Comparison of ENCODE assay signal across 22 cellular contexts in the genomic region with DNA sequence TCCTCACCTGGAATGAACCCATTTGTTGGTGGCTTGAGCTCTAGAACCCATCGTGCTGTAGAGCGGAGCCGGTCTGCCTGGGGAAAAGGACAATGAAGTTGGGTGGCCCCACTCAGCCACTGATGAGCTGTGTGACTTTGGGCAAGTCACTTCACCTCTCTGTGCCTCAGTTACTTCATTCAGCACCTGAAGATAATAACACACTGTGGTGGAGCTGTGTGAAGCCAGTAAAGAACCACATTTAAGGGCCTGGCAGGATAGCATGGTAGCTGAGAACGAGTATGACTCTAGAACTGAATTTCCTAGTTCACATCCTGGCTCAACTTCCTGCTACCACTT. TPM values are rescaled to one million over a fixed set of nuclear protein-coding genes. Genes with fewer than 3 reads are reported as not detected.
"Had no signal": no experiment of that assay in that cellular context is flagged by ENCODE, and none has a peak within 500 bp of the region (broad histone marks: within the 10 kb centered on the region; RNA-seq: fewer than 3 reads in every experiment).

No MANE protein-coding gene starts in this region.

- H3K36me3 Mint-ChIP-seq: activated naive CD4-positive, alpha-beta T cell treated with anti-CD3 and anti-CD28 coated beads, Interleukin-2, amount 50 U/mL, for 24 hours; brain; T-cell had no signal

- DNase-seq: activated CD4-positive, alpha-beta T cell treated with anti-CD3 and anti-CD28 coated beads, Interleukin-2, amount 10 ng/mL, durations not matched to agents 7 days and 5 days; activated CD4-positive, CD25-positive, alpha-beta regulatory T cell treated with anti-CD3 and anti-CD28 coated beads, Interleukin-2, amount 50 U/mL, for 72 hours; activated CD8-positive, alpha-beta T cell treated with anti-CD3 and anti-CD28 coated beads for 36 hours; activated gamma-delta T cell treated with Interleukin-2 at 50 U/mL for 16 hours; anterior cingulate cortex; central memory CD4-positive, alpha-beta T cell; effector memory CD8-positive, alpha-beta T cell; glutamatergic neuron; hippocampal formation; sigmoid colon; stimulated activated CD4-positive, alpha-beta T cell treated with anti-CD3 and anti-CD28 coated beads, Interleukin-4, amount 100 ng/mL, for 1 hour; stimulated activated naive CD4-positive, alpha-beta T cell; T-cell; upper lobe of right lung; WERI-Rb-1 had no signal

- H3K4me3 Mint-ChIP-seq: activated CD4-positive, alpha-beta T cell treated with anti-CD3 and anti-CD28 coated beads, Interleukin-2, amount 10 ng/mL, durations not matched to agents 7 days and 5 days; activated CD8-positive, alpha-beta T cell treated with anti-CD3 and anti-CD28 coated beads for 36 hours; activated naive CD4-positive, alpha-beta T cell treated with anti-CD3 and anti-CD28 coated beads, Interleukin-2, amount 50 U/mL, for 24 hours; activated T-helper 1 cell treated with anti-CD3 and anti-CD28 coated beads, Interleukin-12 subunit alpha, Interleukin-12 subunit beta, Interleukin-2, Interleukin-4 antibody, amounts not matched to agents 30 ng/mL and 10 ng/mL and 1 ng/mL, durations not matched to agents 14 hours and 24 hours and 36 hours; brain; effector memory CD8-positive, alpha-beta T cell; nephron; T-cell; T-helper 2 cell treated with Interferon-gamma antibody and Interleukin-4, amounts not matched to agents 5 μg/mL and 100 μg/mL, for 36 hours had no signal

- H3K36me3 ChIP-seq: esophagus muscularis mucosa, sigmoid colon, thoracic aorta, upper lobe of right lung, WERI-Rb-1 had no signal

- H3K27me3 Mint-ChIP-seq: activated CD4-positive, alpha-beta T cell treated with anti-CD3 and anti-CD28 coated beads, Interleukin-2, amount 10 ng/mL, durations not matched to agents 7 days and 5 days; activated naive CD4-positive, alpha-beta T cell treated with anti-CD3 and anti-CD28 coated beads, Interleukin-2, amount 50 U/mL, for 24 hours; brain had no signal

- H3K9me3 Mint-ChIP-seq: activated CD4-positive, alpha-beta T cell treated with anti-CD3 and anti-CD28 coated beads, Interleukin-2, amount 10 ng/mL, durations not matched to agents 7 days and 5 days; activated CD8-positive, alpha-beta T cell treated with anti-CD3 and anti-CD28 coated beads for 36 hours; activated naive CD4-positive, alpha-beta T cell treated with anti-CD3 and anti-CD28 coated beads, Interleukin-2, amount 50 U/mL, for 24 hours; activated T-helper 1 cell treated with anti-CD3 and anti-CD28 coated beads, Interleukin-12 subunit alpha, Interleukin-12 subunit beta, Interleukin-2, Interleukin-4 antibody, amounts not matched to agents 30 ng/mL and 10 ng/mL and 1 ng/mL, durations not matched to agents 14 hours and 24 hours and 36 hours; brain; effector memory CD8-positive, alpha-beta T cell; nephron; T-cell; T-helper 2 cell treated with Interferon-gamma antibody and Interleukin-4, amounts not matched to agents 5 μg/mL and 100 μg/mL, for 36 hours had no signal

- H3K27me3 ChIP-seq: sigmoid colon, upper lobe of right lung had no signal

- H3K27ac Mint-ChIP-seq: activated CD4-positive, alpha-beta T cell treated with anti-CD3 and anti-CD28 coated beads, Interleukin-2, amount 10 ng/mL, durations not matched to agents 7 days and 5 days; activated CD8-positive, alpha-beta T cell treated with anti-CD3 and anti-CD28 coated beads for 36 hours; activated naive CD4-positive, alpha-beta T cell treated with anti-CD3 and anti-CD28 coated beads, Interleukin-2, amount 50 U/mL, for 24 hours; activated T-helper 1 cell treated with anti-CD3 and anti-CD28 coated beads, Interleukin-12 subunit alpha, Interleukin-12 subunit beta, Interleukin-2, Interleukin-4 antibody, amounts not matched to agents 30 ng/mL and 10 ng/mL and 1 ng/mL, durations not matched to agents 14 hours and 24 hours and 36 hours; brain; effector memory CD8-positive, alpha-beta T cell; nephron; T-cell; T-helper 2 cell treated with Interferon-gamma antibody and Interleukin-4, amounts not matched to agents 5 μg/mL and 100 μg/mL, for 36 hours had no signal

- H3K4me1 Mint-ChIP-seq: activated naive CD4-positive, alpha-beta T cell treated with anti-CD3 and anti-CD28 coated beads, Interleukin-2, amount 50 U/mL, for 24 hours; T-cell had no signal

- H3K27ac ChIP-seq: esophagus muscularis mucosa, sigmoid colon, thoracic aorta, upper lobe of right lung, WERI-Rb-1 had no signal

- H3K4me3 ChIP-seq: esophagus muscularis mucosa, sigmoid colon, thoracic aorta, upper lobe of right lung had no signal

- H3K9me3 ChIP-seq: esophagus muscularis mucosa, sigmoid colon, thoracic aorta, upper lobe of right lung had no signal

- ATAC-seq: activated CD8-positive, alpha-beta T cell treated with anti-CD3 and anti-CD28 coated beads for 36 hours; effector memory CD8-positive, alpha-beta T cell; T-cell; upper lobe of right lung had no signal

RNA-seq across cellular contexts. Expression of a gene that starts 37.1 kb away (rescaled TPM):
- total RNA-seq: activated T-helper 1 cell treated with anti-CD3 and anti-CD28 coated beads, Interleukin-12 subunit alpha, Interleukin-12 subunit beta, Interleukin-2, Interleukin-4 antibody, amounts not matched to agents 30 ng/mL and 10 ng/mL and 1 ng/mL, durations not matched to agents 14 hours and 24 hours and 36 hours had no signal
